In the genomic region with DNA sequence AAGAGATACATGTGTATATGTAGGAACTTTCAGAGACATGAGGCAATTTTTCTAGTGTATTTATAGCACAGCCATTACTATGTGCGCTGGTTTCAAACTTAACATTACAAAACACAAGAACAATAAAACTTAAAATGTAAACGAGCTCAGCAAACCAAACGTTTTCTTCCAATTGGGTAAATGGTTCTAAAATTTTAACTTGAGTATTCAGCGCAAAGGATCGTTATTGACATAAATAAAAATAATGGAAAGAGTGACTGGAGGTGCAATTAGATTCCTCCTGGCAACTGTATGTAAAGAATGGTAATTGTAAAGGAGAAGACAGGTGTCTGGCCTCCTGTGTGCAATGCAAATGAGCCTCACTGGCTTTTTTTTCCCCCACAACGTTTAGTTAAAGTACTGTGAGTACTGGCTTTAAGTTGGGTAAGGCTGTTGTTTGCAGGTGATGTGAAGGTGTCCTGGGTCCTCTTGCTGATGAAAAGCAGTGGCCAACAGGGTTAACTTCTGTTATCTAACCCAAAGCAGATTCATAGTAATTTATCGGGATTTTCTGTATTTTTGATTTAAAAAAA, we compare ENCODE assay signal across 18 cellular contexts.
"Had no signal": no experiment of that assay in that cellular context is flagged by ENCODE, and none has a peak within 500 bp of the region (broad histone marks: within the 10 kb centered on the region; RNA-seq: fewer than 3 reads in every experiment).

No MANE protein-coding gene starts in this region.

- H3K27me3 ChIP-seq: ascending aorta, breast epithelium, gastroesophageal sphincter, transverse colon, vagina had no signal

- H3K36me3 ChIP-seq: ascending aorta, breast epithelium, gastroesophageal sphincter, transverse colon, vagina had no signal

- DNase-seq: activated CD4-positive, alpha-beta T cell treated with anti-CD3 and anti-CD28 coated beads for 1 hour; activated CD4-positive, alpha-beta T cell treated with anti-CD3 and anti-CD28 coated beads, Interleukin-2, amount 50 U/mL, for 4 hours; activated naive CD4-positive, alpha-beta T cell treated with anti-CD3 and anti-CD28 coated beads, Interleukin-2, amount 10 ng/mL, durations not matched to agents 7 days and 5 days; activated T-cell treated with anti-CD3 and anti-CD28 coated beads, Interleukin-2, amount 50 U/mL, for 1 hour; dorsolateral prefrontal cortex; erythroblast; islet precursor cell; midbrain; right cardiac atrium; small intestine; stimulated activated CD4-positive, alpha-beta T cell treated with anti-CD3 and anti-CD28 coated beads, Interleukin-4, amount 100 ng/mL, for 24 hours; stimulated activated naive CD8-positive, alpha-beta T cell treated with anti-CD3 and anti-CD28 coated beads, Interleukin-15, Interleukin-2, amounts not matched to agents 100 U/mL and 50 U/mL, for 24 hours; transverse colon had no signal

- H3K27ac ChIP-seq: ascending aorta, breast epithelium, dorsolateral prefrontal cortex, gastroesophageal sphincter, transverse colon, vagina had no signal

- H3K4me3 ChIP-seq: ascending aorta, breast epithelium, dorsolateral prefrontal cortex, gastroesophageal sphincter, lung, transverse colon, vagina had no signal

- H3K9me3 ChIP-seq: ascending aorta, breast epithelium, gastroesophageal sphincter, transverse colon, vagina had no signal

- H3K4me1 ChIP-seq: ascending aorta, breast epithelium, gastroesophageal sphincter, transverse colon, vagina had no signal

- ATAC-seq: gastroesophageal sphincter; right cardiac atrium; stimulated activated naive CD8-positive, alpha-beta T cell treated with anti-CD3 and anti-CD28 coated beads, Interleukin-15, Interleukin-2, amounts not matched to agents 100 U/mL and 50 U/mL, for 24 hours had no signal
